12 cellular contexts compared by ENCODE assay signal in the genomic region with DNA sequence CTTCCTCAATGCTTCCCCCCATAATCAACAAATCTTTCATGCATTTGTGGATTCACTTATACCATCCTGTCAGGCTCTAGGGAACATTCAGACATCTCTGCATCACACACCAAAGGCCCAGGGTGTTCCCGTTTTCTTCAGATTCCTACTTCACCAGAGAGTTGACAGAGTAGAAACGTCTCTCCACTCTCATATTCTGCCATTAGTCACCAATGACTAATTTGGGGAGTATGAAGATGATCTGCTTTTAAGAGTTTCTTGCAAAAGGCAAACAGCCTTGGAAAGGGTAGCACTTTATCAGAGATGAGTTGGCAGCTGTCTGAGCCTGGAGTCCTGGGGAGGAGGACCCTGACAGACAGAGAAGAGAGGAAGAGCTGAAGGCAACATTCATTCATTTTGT. TPM values are rescaled to one million over a fixed set of nuclear protein-coding genes. Genes with fewer than 3 reads are reported as not detected.
DNase-seq lines count a peak whose midpoint lies in the region; ATAC-seq and TF ChIP-seq lines count a peak whose summit lies in the region.
"Had no signal": no experiment of that assay in that cellular context is flagged by ENCODE, and none has a peak within 500 bp of the region (broad histone marks: within the 10 kb centered on the region; RNA-seq: fewer than 3 reads in every experiment).

No MANE protein-coding gene starts in this region.

- POLR2A ChIA-PET in RWPE1 (lab: Yijun Ruan, JAX; ENCODE audit: low non-redundant PET): no interaction called here

- peak; percentile 79 to 93 for ATAC-seq in activated naive CD4-positive, alpha-beta T cell treated with anti-CD3 and anti-CD28 coated beads, Interleukin-2, amount 50 U/mL, for 72 hours
- ATAC-seq: heart left ventricle had no signal

- H3K4me3 ChIP-seq in fibroblast of the aortic adventitia (ENCODE audit: low read depth, low read length): no peak overlapping the region
- no peak overlapping the region for H3K4me3 ChIP-seq in colonic mucosa
- H3K4me3 ChIP-seq: heart left ventricle had no signal

- no peaks in the 10 kb centered on the region for H3K9me3 ChIP-seq in colonic mucosa
- H3K9me3 ChIP-seq: heart left ventricle had no signal

- peak in 1 of 2 donors; percentile 33 for DNase-seq in activated naive CD4-positive, alpha-beta T cell treated with anti-CD3 and anti-CD28 coated beads, Interleukin-2, amount 50 U/mL, for 72 hours (ENCODE audit: low spot score in 2 of 2)
- no peak for DNase-seq in activated naive CD4-positive, alpha-beta T cell treated with anti-CD3 and anti-CD28 coated beads, Interleukin-2, amount 50 U/mL, for 16 hours
- DNase-seq in RWPE1 (ENCODE audit: low spot score): peak; percentile 75
- DNase-seq in fibroblast of the aortic adventitia (ENCODE audit: low read depth): peak; percentile 40
- peak; percentile 83 for DNase-seq in stromal cell of bone marrow (ENCODE audit: low read depth)
- DNase-seq in colonic mucosa: no peak
- no peak for DNase-seq in activated CD4-positive, alpha-beta T cell treated with anti-CD3 and anti-CD28 coated beads, Interleukin-2, amount 50 U/mL, for 48 hours
- no peak for DNase-seq in NCI-H2107 treated with DMSO at 0.1 percent for 48 hours (lab: John Stamatoyannopoulos, UW; ENCODE audit: unreplicated experiment)
- DNase-seq: activated CD8-positive, alpha-beta memory T cell treated with anti-CD3 and anti-CD28 coated beads, Interleukin-2, amount 50 U/mL, for 48 hours; heart left ventricle had no signal

- intact Hi-C loops in colonic mucosa (cut with DNase I): no loop called here

- TF ChIP-seq CTCF in RWPE1 (conservative IDR thresholded peaks at IDR 0.05; ENCODE audit: low read depth) (no peak), fibroblast of the aortic adventitia (IDR thresholded peaks at IDR 0.05; ENCODE audit: insufficient read depth, low read length) (no peak), colonic mucosa (IDR thresholded peaks at IDR 0.05) (no peak)

- CTCF ChIA-PET in RWPE1 (lab: Yijun Ruan, JAX): interaction anchor here (1.1 kb wide), 1 partner anchor 197 kb away, joined by 3 read pairs; no protein-coding TSS in a partner anchor

- H3K9me3 Mint-ChIP-seq in activated naive CD4-positive, alpha-beta T cell treated with anti-CD3 and anti-CD28 coated beads, Interleukin-2, amount 50 U/mL, for 72 hours: peaks cover 0 to 5% of the 10 kb centered on the region in 2 donors

- H3K27me3 ChIP-seq in colonic mucosa: no peaks in the 10 kb centered on the region

- peaks cover 0 to 7% of the 10 kb centered on the region in 2 donors for H3K36me3 Mint-ChIP-seq in activated naive CD4-positive, alpha-beta T cell treated with anti-CD3 and anti-CD28 coated beads, Interleukin-2, amount 50 U/mL, for 72 hours
- H3K36me3 Mint-ChIP-seq: memory B cell had no signal

- H3K9ac ChIP-seq in colonic mucosa (ENCODE audit: low read depth in 2 of 2, low read length in 2 of 2): no peak overlapping the region

- no peaks in the 10 kb centered on the region for H3K36me3 ChIP-seq in colonic mucosa
- H3K36me3 ChIP-seq: heart left ventricle had no signal

- H3K27ac Mint-ChIP-seq in activated naive CD4-positive, alpha-beta T cell treated with anti-CD3 and anti-CD28 coated beads, Interleukin-2, amount 50 U/mL, for 72 hours: peak overlapping the region; percentile 19 to 39
- H3K27ac Mint-ChIP-seq: memory B cell had no signal

- H3K27ac ChIP-seq in RWPE1 (no peak overlapping the region), colonic mucosa (no peak overlapping the region)
- H3K27ac ChIP-seq: C4-2B, heart left ventricle had no signal

- H3K4me1 ChIP-seq in colonic mucosa: no peaks in the 10 kb centered on the region

RNA-seq across cellular contexts. Expression of a gene that starts 55.8 kb away (rescaled TPM):
- 1 to 10 TPM in 1 of 2 donors, under 1 TPM in 1; 0.34 to 5.5 TPM for total RNA-seq in activated naive CD4-positive, alpha-beta T cell treated with anti-CD3 and anti-CD28 coated beads, Interleukin-2, amount 50 U/mL, for 72 hours
- total RNA-seq in fibroblast of the aortic adventitia (ENCODE audit: low replicate concordance): 0.08 and 0.27 TPM in 2 replicates
- total RNA-seq in colonic mucosa: under 1 TPM; 0.17 to 0.64 TPM

Comparison
In these comparisons a context has a peak if more than half of its experiments do, and no peak if none do; other contexts are left out.
1. DNase-seq: peak in RWPE1 (single experiment), fibroblast of the aortic adventitia (single experiment) and stromal cell of bone marrow (single experiment); none in activated naive CD4-positive, alpha-beta T cell treated with anti-CD3 and anti-CD28 coated beads, Interleukin-2, amount 50 U/mL, for 16 hours (single experiment), colonic mucosa (single experiment), activated CD4-positive, alpha-beta T cell treated with anti-CD3 and anti-CD28 coated beads, Interleukin-2, amount 50 U/mL, for 48 hours (0 of 2) and NCI-H2107 treated with DMSO at 0.1 percent for 48 hours (single experiment).